ENCODE assay signal across 1 cellular context in the genomic region with DNA sequence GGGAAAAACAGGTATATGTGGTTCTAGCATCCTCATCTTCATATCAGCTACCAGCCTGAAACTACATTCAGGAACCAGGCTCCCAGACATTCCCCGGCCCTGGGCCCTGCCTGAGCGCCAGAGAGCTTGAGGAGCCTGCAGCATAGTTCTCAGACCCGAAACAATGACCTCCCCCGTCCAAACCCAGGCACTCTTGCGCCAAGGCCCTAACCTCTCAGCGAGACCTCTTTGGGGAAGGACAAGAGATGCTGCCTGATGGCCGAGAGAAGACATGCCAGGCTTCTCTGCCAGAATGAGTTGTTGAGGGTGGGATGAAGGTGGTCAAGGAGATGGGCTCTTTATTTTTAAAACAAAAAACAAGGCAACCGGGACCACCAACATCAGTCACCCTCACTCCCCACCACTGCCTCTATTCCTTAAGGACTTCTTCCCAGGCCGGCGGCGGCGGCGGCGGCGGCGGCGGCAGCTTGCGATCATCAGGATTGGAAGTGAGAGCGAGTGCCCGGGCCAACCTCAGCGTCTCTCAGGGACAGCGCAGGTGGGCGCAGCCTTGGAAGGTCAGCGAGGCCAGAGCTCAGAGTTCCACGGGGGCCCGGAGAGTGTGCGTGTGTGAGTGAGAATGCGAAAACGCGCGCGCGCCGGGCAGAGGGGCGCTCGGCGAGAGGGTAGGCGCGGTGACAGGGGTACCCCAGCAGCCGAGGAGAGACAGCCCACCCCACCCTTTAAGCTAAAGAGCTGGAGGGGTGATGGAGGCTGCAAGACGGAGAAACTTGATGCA.
TF ChIP-seq lines count a peak whose summit lies in the region.

No MANE protein-coding gene starts in this region.

TF ChIP-seq in HCT116, 20 proteins besides CTCF, POLR2A, EP300 and RAD21 (continued from another document):
- TF ChIP-seq, protein P1, sequence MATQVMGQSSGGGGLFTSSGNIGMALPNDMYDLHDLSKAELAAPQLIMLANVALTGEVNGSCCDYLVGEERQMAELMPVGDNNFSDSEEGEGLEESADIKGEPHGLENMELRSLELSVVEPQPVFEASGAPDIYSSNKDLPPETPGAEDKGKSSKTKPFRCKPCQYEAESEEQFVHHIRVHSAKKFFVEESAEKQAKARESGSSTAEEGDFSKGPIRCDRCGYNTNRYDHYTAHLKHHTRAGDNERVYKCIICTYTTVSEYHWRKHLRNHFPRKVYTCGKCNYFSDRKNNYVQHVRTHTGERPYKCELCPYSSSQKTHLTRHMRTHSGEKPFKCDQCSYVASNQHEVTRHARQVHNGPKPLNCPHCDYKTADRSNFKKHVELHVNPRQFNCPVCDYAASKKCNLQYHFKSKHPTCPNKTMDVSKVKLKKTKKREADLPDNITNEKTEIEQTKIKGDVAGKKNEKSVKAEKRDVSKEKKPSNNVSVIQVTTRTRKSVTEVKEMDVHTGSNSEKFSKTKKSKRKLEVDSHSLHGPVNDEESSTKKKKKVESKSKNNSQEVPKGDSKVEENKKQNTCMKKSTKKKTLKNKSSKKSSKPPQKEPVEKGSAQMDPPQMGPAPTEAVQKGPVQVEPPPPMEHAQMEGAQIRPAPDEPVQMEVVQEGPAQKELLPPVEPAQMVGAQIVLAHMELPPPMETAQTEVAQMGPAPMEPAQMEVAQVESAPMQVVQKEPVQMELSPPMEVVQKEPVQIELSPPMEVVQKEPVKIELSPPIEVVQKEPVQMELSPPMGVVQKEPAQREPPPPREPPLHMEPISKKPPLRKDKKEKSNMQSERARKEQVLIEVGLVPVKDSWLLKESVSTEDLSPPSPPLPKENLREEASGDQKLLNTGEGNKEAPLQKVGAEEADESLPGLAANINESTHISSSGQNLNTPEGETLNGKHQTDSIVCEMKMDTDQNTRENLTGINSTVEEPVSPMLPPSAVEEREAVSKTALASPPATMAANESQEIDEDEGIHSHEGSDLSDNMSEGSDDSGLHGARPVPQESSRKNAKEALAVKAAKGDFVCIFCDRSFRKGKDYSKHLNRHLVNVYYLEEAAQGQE (IDR thresholded peaks at IDR 0.05; ENCODE audit: low read depth) = no peak
- TF ChIP-seq FOSL1 (IDR thresholded peaks at IDR 0.05; ENCODE audit: low read depth) (no peak), JUND (IDR thresholded peaks at IDR 0.05) (no peak), CEBPB (IDR thresholded peaks at IDR 0.05; ENCODE audit: low read depth) (no peak), EZH2phosphoT487 (IDR thresholded peaks at IDR 0.05; ENCODE audit: borderline replicate concordance) (no peak), YY1 (IDR thresholded peaks at IDR 0.05; ENCODE audit: extremely low read depth, insufficient replicate concordance, low read depth, low read length) (no peak), ZFX (IDR thresholded peaks at IDR 0.05) (no peak), TCF7L2 (IDR thresholded peaks at IDR 0.05; ENCODE audit: borderline replicate concordance, extremely low read depth, insufficient read depth, insufficient read length) (no peak), SIN3A (IDR thresholded peaks at IDR 0.05; ENCODE audit: low read depth) (no peak), CBX3 (IDR thresholded peaks at IDR 0.05; ENCODE audit: low read depth) (no peak), ELF1 (IDR thresholded peaks at IDR 0.05; ENCODE audit: borderline replicate concordance, low read depth) (no peak), ZNF274 (IDR thresholded peaks at IDR 0.05; ENCODE audit: low read depth, low read length) (no peak), SP1 (IDR thresholded peaks at IDR 0.05; ENCODE audit: low read depth) (no peak)
- TF ChIP-seq, protein P2, sequence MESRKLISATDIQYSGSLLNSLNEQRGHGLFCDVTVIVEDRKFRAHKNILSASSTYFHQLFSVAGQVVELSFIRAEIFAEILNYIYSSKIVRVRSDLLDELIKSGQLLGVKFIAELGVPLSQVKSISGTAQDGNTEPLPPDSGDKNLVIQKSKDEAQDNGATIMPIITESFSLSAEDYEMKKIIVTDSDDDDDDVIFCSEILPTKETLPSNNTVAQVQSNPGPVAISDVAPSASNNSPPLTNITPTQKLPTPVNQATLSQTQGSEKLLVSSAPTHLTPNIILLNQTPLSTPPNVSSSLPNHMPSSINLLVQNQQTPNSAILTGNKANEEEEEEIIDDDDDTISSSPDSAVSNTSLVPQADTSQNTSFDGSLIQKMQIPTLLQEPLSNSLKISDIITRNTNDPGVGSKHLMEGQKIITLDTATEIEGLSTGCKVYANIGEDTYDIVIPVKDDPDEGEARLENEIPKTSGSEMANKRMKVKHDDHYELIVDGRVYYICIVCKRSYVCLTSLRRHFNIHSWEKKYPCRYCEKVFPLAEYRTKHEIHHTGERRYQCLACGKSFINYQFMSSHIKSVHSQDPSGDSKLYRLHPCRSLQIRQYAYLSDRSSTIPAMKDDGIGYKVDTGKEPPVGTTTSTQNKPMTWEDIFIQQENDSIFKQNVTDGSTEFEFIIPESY (IDR thresholded peaks at IDR 0.05; ENCODE audit: extremely low read depth, insufficient replicate concordance, low read length) = no peak
- TF ChIP-seq, protein P3, sequence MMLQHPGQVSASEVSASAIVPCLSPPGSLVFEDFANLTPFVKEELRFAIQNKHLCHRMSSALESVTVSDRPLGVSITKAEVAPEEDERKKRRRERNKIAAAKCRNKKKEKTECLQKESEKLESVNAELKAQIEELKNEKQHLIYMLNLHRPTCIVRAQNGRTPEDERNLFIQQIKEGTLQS (IDR thresholded peaks at IDR 0.05) = no peak
